8 cellular contexts compared by ENCODE assay signal in the genomic region with DNA sequence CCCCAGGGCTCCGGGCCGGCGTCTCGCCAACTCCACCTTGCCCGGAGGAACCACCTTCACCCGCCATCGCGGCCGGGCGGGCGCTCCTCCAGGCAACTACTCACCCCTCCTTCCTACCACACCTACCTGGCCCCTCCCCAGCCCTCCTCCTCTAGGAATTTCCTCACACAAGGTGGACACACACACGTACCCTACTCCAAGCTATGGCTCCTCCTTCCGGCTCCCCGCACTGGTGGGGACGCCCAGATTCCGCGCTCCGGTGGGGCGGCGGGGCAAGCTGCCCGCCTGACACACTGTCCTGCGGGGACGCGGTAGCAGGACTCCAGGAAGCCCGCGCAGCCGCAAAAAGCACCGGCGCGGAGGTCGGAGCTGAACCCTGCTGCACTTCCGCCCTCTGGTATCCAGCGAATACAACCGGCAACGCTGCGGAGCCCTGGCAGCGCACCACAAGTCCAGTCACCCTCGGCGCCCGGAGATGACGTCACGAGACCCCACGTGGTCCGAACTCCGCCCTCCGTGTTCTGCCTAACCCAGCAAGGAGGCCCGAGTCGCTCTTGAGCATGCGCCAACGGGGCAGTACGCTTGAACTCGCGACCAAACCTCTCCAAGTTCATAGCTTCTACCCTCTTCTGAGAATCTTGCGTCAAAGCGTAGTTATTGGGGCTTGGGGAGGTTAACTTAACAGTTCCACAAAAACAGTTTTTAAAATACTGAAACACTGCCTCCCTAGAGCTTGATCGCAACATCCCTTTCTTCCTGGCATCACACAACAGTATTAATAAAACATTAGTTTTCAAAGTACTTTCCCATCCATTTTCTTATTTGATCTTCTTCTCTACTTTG. TPM values are rescaled to one million over a fixed set of nuclear protein-coding genes. Genes with fewer than 3 reads are reported as not detected.
DNase-seq lines count a peak whose midpoint lies in the region; ATAC-seq, FAIRE-seq and TF ChIP-seq lines count a peak whose summit lies in the region.

A gene (minus strand): TSS at position 425 of the 843 bp plus-strand sequence. CDS start 9,552 bp downstream, outside the sequence.

- H3K4me1 Mint-ChIP-seq in chondrocyte (ENCODE audit: low read depth), result peaks cover 28% of the 10 kb centered on the region

- H3K9ac ChIP-seq in keratinocyte (ENCODE audit: control insufficient read depth, extremely low read depth, insufficient read depth, low read length), result peak within 1 kb of the TSS; percentile 82

- H3K9me3 ChIP-seq in keratinocyte (ENCODE audit: control insufficient read depth, low read depth, low read length), result no peaks in the 10 kb centered on the region

- no peaks in the 10 kb centered on the region for H3K9me3 Mint-ChIP-seq in chondrocyte (ENCODE audit: low read depth)

- H3K27ac ChIP-seq in keratinocyte (ENCODE audit: control insufficient read depth, insufficient read depth, low read length), result peak within 1 kb of the TSS; percentile 87

- ATAC-seq in HG03439 (IDR thresholded peaks at IDR 0.05; ENCODE audit: unreplicated experiment), result peak; percentile 95

- peak; percentile 27 for TF ChIP-seq CTCF in chondrocyte (IDR thresholded peaks at IDR 0.05)
- TF ChIP-seq CTCF in keratinocyte (optimal IDR thresholded peaks at IDR 0.05 in 1 of 3, IDR thresholded peaks at IDR 0.05 in 1 of 3, conservative IDR thresholded peaks at IDR 0.05 in 1 of 3; ENCODE audit: extremely low read depth in 1 of 3, insufficient read depth in 2 of 3, low read length in 3 of 3), result peak in 1 of 3 experiments; percentile 6

- no peaks in the 10 kb centered on the region for H3K9me1 ChIP-seq in keratinocyte (ENCODE audit: control insufficient read depth, extremely low read depth, insufficient read depth, low read length)

- H3K4me3 ChIP-seq in keratinocyte (ENCODE audit: control insufficient read depth in 2 of 3, extremely low read depth in 1 of 3, insufficient read depth in 2 of 3, low read depth in 1 of 3, low read length in 3 of 3), result peak within 1 kb of the TSS; percentile 75 to 89 (median 76)

- peak within 1 kb of the TSS; percentile 98 for H3K27ac Mint-ChIP-seq in chondrocyte (ENCODE audit: unreplicated experiment)

- no peaks in the 10 kb centered on the region for H3K36me3 Mint-ChIP-seq in chondrocyte (ENCODE audit: low read depth)

- H3K4me2 ChIP-seq in keratinocyte (ENCODE audit: control insufficient read depth, extremely low read depth, insufficient read depth, low read depth, low read length), result peak within 1 kb of the TSS; percentile 91

- H3K27me3 Mint-ChIP-seq in chondrocyte (ENCODE audit: low read depth), result peaks cover 18% of the 10 kb centered on the region

- DNase-seq in AML-193 (lab: John Stamatoyannopoulos, UW), result peak; percentile 98 to 99
- peak; percentile 83 for DNase-seq in NCI-H510A treated with DMSO at 0.1 percent for 48 hours (lab: John Stamatoyannopoulos, UW)
- DNase-seq in activated CD4-positive, alpha-beta T cell treated with anti-CD3 and anti-CD28 coated beads for 24 hours (ENCODE audit: low read depth in 2 of 2), result peak; percentile 99 to 100
- DNase-seq in chondrocyte (ENCODE audit: low spot score), result peak; percentile 99
- peak; percentile 90 for DNase-seq in keratinocyte (ENCODE audit: low read depth, low spot score)
- DNase-seq in stimulated activated CD4-positive, alpha-beta T cell treated with anti-CD3 and anti-CD28 coated beads, Interleukin-15, amount 100 ng/mL, for 1 hour (ENCODE audit: low read depth in 1 of 2, low spot score in 1 of 2), result peak; percentile 99

- no peaks in the 10 kb centered on the region for H4K20me1 ChIP-seq in keratinocyte (ENCODE audit: control insufficient read depth, extremely low read depth, insufficient read depth, low read length)

- H3K36me3 ChIP-seq in keratinocyte (ENCODE audit: control insufficient read depth in 2 of 2, extremely low read depth in 1 of 2, insufficient read depth in 2 of 2, low read length in 2 of 2), result no peaks in the 10 kb centered on the region

- H3K4me1 ChIP-seq in keratinocyte (ENCODE audit: control insufficient read depth, extremely low read depth, insufficient read depth, low read length), result peaks cover 10% of the 10 kb centered on the region

- H3K27me3 ChIP-seq in keratinocyte (ENCODE audit: control insufficient read depth, extremely low read depth, insufficient read depth, low read length), result no peaks in the 10 kb centered on the region

- peak; percentile 91 for FAIRE-seq in keratinocyte (lab: Jason Lieb, UNC)

- peak within 1 kb of the TSS; percentile 99 for H3K4me3 Mint-ChIP-seq in chondrocyte (ENCODE audit: unreplicated experiment)

- H2AFZ ChIP-seq in keratinocyte (ENCODE audit: control insufficient read depth, low read length), result peak within 1 kb of the TSS; percentile 98

- H3K79me2 ChIP-seq in keratinocyte (ENCODE audit: control insufficient read depth, insufficient read depth, low read length), result peaks cover 42% of the 10 kb centered on the region

- TF ChIP-seq POLR2A in GM19193 (IDR thresholded peaks at IDR 0.05; ENCODE audit: extremely low read depth, insufficient read depth, insufficient read length), result peak; percentile 93

- dilution Hi-C loops in keratinocyte (cut with MboI; ENCODE audit: extremely low pct_ligation_motif_present, low sequenced_read_pairs), result no loop called here

RNA-seq across cellular contexts. Expression of the gene that starts here (rescaled TPM):
- total RNA-seq in chondrocyte, result 21.4 to 24.7 TPM (median 23.7 TPM) in 3 replicates
- polyA plus RNA-seq in keratinocyte, result 29.1 to 60.0 TPM (median 32.8 TPM) in 3 replicates
- polyA plus RNA-seq in keratinocyte (2011; ENCODE audit: low read depth), result 151 TPM
- polyA plus RNA-seq in keratinocyte (2011; cell fraction: cytosol; rRNA removed), result 23.9 and 47.2 TPM in 2 replicates
- 18.6 and 25.7 TPM in 2 replicates for polyA plus RNA-seq in keratinocyte (2011; cell fraction: nucleus; rRNA removed)
- polyA plus RNA-seq in keratinocyte (2012; ENCODE audit: low replicate concordance), result 27.0 and 31.8 TPM in 2 replicates
- polyA minus RNA-seq in keratinocyte, result 5.3 to 41.9 TPM (median 20.7 TPM) in 3 replicates
- 18.2 TPM for polyA minus RNA-seq in keratinocyte (2011; cell fraction: cytosol; rRNA and poly(A)+ RNA removed)
- 18.5 and 41.2 TPM in 2 replicates for polyA minus RNA-seq in keratinocyte (2011; cell fraction: nucleus; rRNA and poly(A)+ RNA removed)

Comparison
In these comparisons a context has a peak if more than half of its experiments do, and no peak if none do; other contexts are left out.
1. Peak in every context shown above with its lines: DNase-seq, ATAC-seq, H3K4me3 ChIP-seq and H3K27ac ChIP-seq.